ENCODE assay signal across 32 cellular contexts in the genomic region with DNA sequence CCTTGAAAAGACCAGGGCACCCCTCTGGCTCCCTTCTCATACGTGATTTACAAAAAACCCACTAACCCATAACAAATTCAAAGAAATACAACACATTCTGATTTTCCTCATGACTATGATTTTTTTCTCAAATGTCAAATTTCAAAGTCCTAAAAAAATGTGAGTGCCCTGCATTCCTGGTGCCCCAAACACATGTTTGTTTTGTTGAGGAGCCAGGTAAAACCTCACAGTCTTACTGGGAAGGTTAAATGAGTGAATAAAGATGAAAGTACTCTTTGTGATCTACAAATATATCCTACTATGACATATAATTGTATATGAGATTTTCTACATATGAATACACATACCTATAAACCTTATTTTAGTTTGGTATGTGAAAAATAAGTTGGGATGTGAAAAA. TPM values are rescaled to one million over a fixed set of nuclear protein-coding genes. Genes with fewer than 3 reads are reported as not detected.
"Had no signal": no experiment of that assay in that cellular context is flagged by ENCODE, and none has a peak within 500 bp of the region (broad histone marks: within the 10 kb centered on the region; RNA-seq: fewer than 3 reads in every experiment).

No MANE protein-coding gene starts in this region.

- H3K9me3 Mint-ChIP-seq: stimulated activated effector memory CD8-positive, alpha-beta T cell treated with anti-CD3 and anti-CD28 coated beads, Interleukin-12 subunit alpha, Interleukin-12 subunit beta, amount 100 ng/mL, for 72 hours; stimulated activated memory B cell treated with anti-CD40 and anti-IgM and Interleukin-4, amounts not matched to agents 10 μg/mL and 1 μg/mL and 100 μg/mL, for 72 hours; stimulated activated naive CD8-positive, alpha-beta T cell treated with anti-CD3 and anti-CD28 coated beads, Interleukin-15, amount 100 ng/mL, for 72 hours; stimulated activated naive CD8-positive, alpha-beta T cell treated with anti-CD3 and anti-CD28 coated beads, Interleukin-15, Interleukin-2, amounts not matched to agents 100 ng/mL and 50 ng/mL, for 24 hours; type B pancreatic cell had no signal

- H3K36me3 ChIP-seq: stomach, suprapubic skin, thoracic aorta, thyroid gland, tibial artery, tibial nerve, transverse colon, upper lobe of left lung, upper lobe of right lung, uterus, vagina had no signal

- H3K4me3 ChIP-seq: stomach, suprapubic skin, thoracic aorta, thyroid gland, tibial artery, tibial nerve, transverse colon, upper lobe of left lung, upper lobe of right lung, uterus, vagina had no signal

- H3K9me3 ChIP-seq: stomach, suprapubic skin, testis, thoracic aorta, thyroid gland, tibial artery, tibial nerve, transverse colon, upper lobe of left lung, upper lobe of right lung, uterus, vagina had no signal

- H3K36me3 Mint-ChIP-seq: stimulated activated effector memory CD8-positive, alpha-beta T cell treated with anti-CD3 and anti-CD28 coated beads, Interleukin-12 subunit alpha, Interleukin-12 subunit beta, amount 100 ng/mL, for 72 hours; stimulated activated memory B cell treated with anti-CD40 and anti-IgM and Interleukin-4, amounts not matched to agents 10 μg/mL and 1 μg/mL and 100 μg/mL, for 72 hours; type B pancreatic cell had no signal

- H3K27me3 ChIP-seq: testis, thyroid gland, tibial artery, tibial nerve, upper lobe of left lung, upper lobe of right lung, uterus, vagina had no signal

- H3K4me1 Mint-ChIP-seq: stimulated activated memory B cell treated with anti-CD40 and anti-IgM and Interleukin-4, amounts not matched to agents 10 μg/mL and 1 μg/mL and 100 μg/mL, for 72 hours had no signal

- H3K27ac Mint-ChIP-seq: stimulated activated effector memory CD8-positive, alpha-beta T cell treated with anti-CD3 and anti-CD28 coated beads, Interleukin-12 subunit alpha, Interleukin-12 subunit beta, amount 100 ng/mL, for 72 hours; stimulated activated memory B cell treated with anti-CD40 and anti-IgM and Interleukin-4, amounts not matched to agents 10 μg/mL and 1 μg/mL and 100 μg/mL, for 72 hours; stimulated activated naive CD8-positive, alpha-beta T cell treated with anti-CD3 and anti-CD28 coated beads, Interleukin-15, amount 100 ng/mL, for 72 hours; stimulated activated naive CD8-positive, alpha-beta T cell treated with anti-CD3 and anti-CD28 coated beads, Interleukin-15, Interleukin-2, amounts not matched to agents 100 ng/mL and 50 ng/mL, for 24 hours; type B pancreatic cell had no signal

- DNase-seq: stimulated activated CD4-positive, alpha-beta T cell treated with anti-CD3 and anti-CD28 coated beads, Interleukin-2, amount 100 ng/mL, for 48 hours; stimulated activated CD4-positive, alpha-beta T cell treated with anti-CD3 and anti-CD28 coated beads, Interleukin-4, amount 100 ng/mL, for 1 hour; stimulated activated CD4-positive, alpha-beta T cell treated with anti-CD3 and anti-CD28 coated beads, Interleukin-4, amount 100 ng/mL, for 24 hours; stimulated activated CD4-positive, alpha-beta T cell treated with anti-CD3 and anti-CD28 coated beads, Interleukin-4, amount 100 ng/mL, for 4 hours; stimulated activated CD8-positive, alpha-beta memory T cell treated with anti-CD3 and anti-CD28 coated beads, Interleukin-4, amount 100 ng/mL, for 48 hours; stimulated activated naive CD4-positive, alpha-beta T cell; stimulated activated naive CD4-positive, alpha-beta T cell treated with Interleukin-2 at 50 U/mL for 16 hours; stimulated activated naive CD8-positive, alpha-beta T cell treated with anti-CD3 and anti-CD28 coated beads, Interleukin-15, amount 100 ng/mL, for 72 hours; stimulated activated naive CD8-positive, alpha-beta T cell treated with anti-CD3 and anti-CD28 coated beads, Interleukin-15, Interleukin-2, amounts not matched to agents 100 U/mL and 50 U/mL, for 24 hours; stomach; substantia nigra; testis; thyroid gland; tibial artery; transverse colon; trophoblast cell; upper lobe of right lung; uterus had no signal

- H3K4me3 Mint-ChIP-seq: stimulated activated effector memory CD8-positive, alpha-beta T cell treated with anti-CD3 and anti-CD28 coated beads, Interleukin-12 subunit alpha, Interleukin-12 subunit beta, amount 100 ng/mL, for 72 hours; stimulated activated memory B cell treated with anti-CD40 and anti-IgM and Interleukin-4, amounts not matched to agents 10 μg/mL and 1 μg/mL and 100 μg/mL, for 72 hours; stimulated activated naive CD8-positive, alpha-beta T cell treated with anti-CD3 and anti-CD28 coated beads, Interleukin-15, amount 100 ng/mL, for 72 hours; stimulated activated naive CD8-positive, alpha-beta T cell treated with anti-CD3 and anti-CD28 coated beads, Interleukin-15, Interleukin-2, amounts not matched to agents 100 ng/mL and 50 ng/mL, for 24 hours; type B pancreatic cell had no signal

- FAIRE-seq: urothelium cell line had no signal

- H3K4me1 ChIP-seq: stomach, suprapubic skin, testis, thyroid gland, tibial artery, tibial nerve, transverse colon, upper lobe of left lung, upper lobe of right lung, uterus, vagina had no signal

- ATAC-seq: stimulated activated effector memory CD8-positive, alpha-beta T cell treated with anti-CD3 and anti-CD28 coated beads, Interleukin-12 subunit alpha, Interleukin-12 subunit beta, amount 100 ng/mL, for 72 hours; stimulated activated naive CD8-positive, alpha-beta T cell treated with anti-CD3 and anti-CD28 coated beads, Interleukin-15, amount 100 ng/mL, for 72 hours; stimulated activated naive CD8-positive, alpha-beta T cell treated with anti-CD3 and anti-CD28 coated beads, Interleukin-15, Interleukin-2, amounts not matched to agents 100 U/mL and 50 U/mL, for 24 hours; upper lobe of right lung had no signal

- H3K27ac ChIP-seq: stomach, suprapubic skin, testis, thoracic aorta, thyroid gland, tibial artery, tibial nerve, transverse colon, upper lobe of left lung, upper lobe of right lung, uterus, vagina had no signal

RNA-seq across cellular contexts. Expression of a gene that starts 30.7 kb away (rescaled TPM):
- total RNA-seq: subcutaneous adipose tissue, suprapubic skin, temporal lobe, thoracic aorta, thyroid gland, tibial nerve, transverse colon, upper lobe of right lung, ureter, urinary bladder, uterus, vagina had no signal
- polyA plus RNA-seq: stomach, urinary bladder had no signal
